Comparison of ENCODE assay signal across 13 cellular contexts in the genomic region with DNA sequence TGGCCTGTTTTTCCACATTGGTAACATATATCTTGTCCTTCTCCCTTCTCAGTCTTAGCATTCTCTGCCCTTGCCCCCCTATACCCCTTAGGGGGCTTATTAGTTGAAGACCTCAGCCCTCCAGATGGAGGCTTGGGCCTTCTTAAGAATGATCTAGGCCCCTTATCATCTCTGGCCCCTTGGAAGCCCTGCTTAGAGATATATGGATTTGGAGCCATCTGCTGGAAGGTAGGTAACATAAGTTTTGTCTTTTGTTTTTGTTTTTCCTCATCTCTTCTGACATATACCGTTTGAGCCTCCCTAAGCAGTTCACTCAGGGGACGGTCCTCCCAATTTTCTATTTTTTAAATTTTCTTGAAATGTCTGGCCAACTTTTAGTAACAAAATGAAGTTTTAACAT. TPM values are rescaled to one million over a fixed set of nuclear protein-coding genes. Genes with fewer than 3 reads are reported as not detected.
DNase-seq lines count a peak whose midpoint lies in the region; ATAC-seq and TF ChIP-seq lines count a peak whose summit lies in the region.
"Had no signal": no experiment of that assay in that cellular context is flagged by ENCODE, and none has a peak within 500 bp of the region (broad histone marks: within the 10 kb centered on the region; RNA-seq: fewer than 3 reads in every experiment).

No MANE protein-coding gene starts in this region.

- no peaks in the 10 kb centered on the region for H3K36me3 ChIP-seq in mesendoderm (ENCODE audit: control insufficient read depth, insufficient read depth, low read length)

- H2AK5ac ChIP-seq in mesendoderm (ENCODE audit: low read length) = no peak overlapping the region

- no peaks in the 10 kb centered on the region for H3K4me1 Mint-ChIP-seq in WTC11
- H3K4me1 Mint-ChIP-seq: memory B cell had no signal

- no peak overlapping the region for H2BK5ac ChIP-seq in mesendoderm (ENCODE audit: low read length)

- no peak overlapping the region for H3K27ac ChIP-seq in mesendoderm (ENCODE audit: low read depth, low read length)

- H3K9ac ChIP-seq in mesendoderm (ENCODE audit: low read length) = no peak overlapping the region

- no peak overlapping the region for H3K4me3 Mint-ChIP-seq in WTC11
- H3K4me3 Mint-ChIP-seq: memory B cell had no signal

- no peaks in the 10 kb centered on the region for H3K36me3 Mint-ChIP-seq in WTC11
- H3K36me3 Mint-ChIP-seq: memory B cell had no signal

- H3K56ac ChIP-seq in mesendoderm (ENCODE audit: low read length) = no peak overlapping the region

- no peaks in the 10 kb centered on the region for H3K79me2 ChIP-seq in mesendoderm (ENCODE audit: control insufficient read depth, insufficient read depth, low read length)

- H3K4ac ChIP-seq in mesendoderm (ENCODE audit: low read depth, low read length) = no peak overlapping the region

- no peaks in the 10 kb centered on the region for H3K27me3 ChIP-seq in mesendoderm (ENCODE audit: insufficient read depth, low read length, poor library complexity)

- H3K4me3 ChIP-seq in mesendoderm (ENCODE audit: low read length) = no peak overlapping the region

- H3K18ac ChIP-seq in mesendoderm (ENCODE audit: low read length) = no peak overlapping the region

- H3K23ac ChIP-seq in mesendoderm (ENCODE audit: low read length) = no peak overlapping the region

- POLR2A ChIA-PET in WTC11 (lab: Charles Lee) = no interaction called here

- no peaks in the 10 kb centered on the region for H3K4me1 ChIP-seq in mesendoderm (ENCODE audit: control insufficient read depth, low read depth, low read length)

- intact Hi-C loops in sciatic nerve (cut with DNase I) = no loop called here

- no peak overlapping the region for H2BK15ac ChIP-seq in mesendoderm (replicated peaks; ENCODE audit: low read depth)

- H2BK120ac ChIP-seq in mesendoderm (ENCODE audit: low read depth, low read length) = no peak overlapping the region

- no peak overlapping the region for H3K4me2 ChIP-seq in mesendoderm (ENCODE audit: low read length)

- ATAC-seq in WTC11 (peak; percentile 46), sciatic nerve (no peak)
- ATAC-seq: Right ventricle myocardium inferior had no signal

- TF ChIP-seq CTCF in WTC11 (IDR thresholded peaks at IDR 0.05) = no peak

- no peaks in the 10 kb centered on the region for H3K27me3 Mint-ChIP-seq in WTC11 (ENCODE audit: low read depth)
- H3K27me3 Mint-ChIP-seq: memory B cell had no signal

- no CpG with 5 or more reads among the region's 2 CpGs for WGBS in mesendoderm (ENCODE audit: extremely low coverage, insufficient coverage, low lambda C conversion rate)

- no peak overlapping the region for H4K5ac ChIP-seq in mesendoderm (ENCODE audit: low read length)

- H3K9me3 Mint-ChIP-seq in WTC11 = no peaks in the 10 kb centered on the region
- H3K9me3 Mint-ChIP-seq: memory B cell had no signal

- H3K79me1 ChIP-seq in mesendoderm (ENCODE audit: low read length) = no peaks in the 10 kb centered on the region

- H3K27ac Mint-ChIP-seq in WTC11 = no peak overlapping the region
- H3K27ac Mint-ChIP-seq: memory B cell had no signal

- no peak overlapping the region for H4K8ac ChIP-seq in mesendoderm (ENCODE audit: low read depth, low read length)

- CTCF ChIA-PET in WTC11 (lab: Charles Lee) = no interaction called here

- DNase-seq in NCI-H1092 treated with DMSO at 0.1 percent for 48 hours (lab: John Stamatoyannopoulos, UW) (peak; percentile 5), NCI-H1092 (lab: John Stamatoyannopoulos, UW) (no peak), Kasumi-1 (lab: John Stamatoyannopoulos, UW) (peak; percentile 19 to 49), WTC11 (ENCODE audit: low spot score) (no peak), mesendoderm (peak; percentile 54), cortex of kidney (lab: John Stamatoyannopoulos, UW) (no peak), sciatic nerve (ENCODE audit: low spot score) (no peak)
- DNase-seq in stimulated activated CD4-positive, alpha-beta T cell treated with anti-CD3 and anti-CD28 coated beads, Interleukin-15, amount 100 ng/mL, for 24 hours = no peak
- DNase-seq: activated CD8-positive, alpha-beta memory T cell treated with anti-CD3 and anti-CD28 coated beads, Interleukin-2, amount 50 U/mL, for 48 hours; effector memory CD4-positive, alpha-beta T cell; stimulated activated CD4-positive, alpha-beta T cell treated with anti-CD3 and anti-CD28 coated beads, Interleukin-2, amount 100 ng/mL, for 24 hours had no signal

TF ChIP-seq in WTC11, 78 proteins besides CTCF, POLR2A, EP300 and RAD21 (continues in another document):
- TF ChIP-seq NFE2L1 (CRISPR knock-in tag; IDR thresholded peaks at IDR 0.05) = no peak
- TF ChIP-seq, protein P1, sequence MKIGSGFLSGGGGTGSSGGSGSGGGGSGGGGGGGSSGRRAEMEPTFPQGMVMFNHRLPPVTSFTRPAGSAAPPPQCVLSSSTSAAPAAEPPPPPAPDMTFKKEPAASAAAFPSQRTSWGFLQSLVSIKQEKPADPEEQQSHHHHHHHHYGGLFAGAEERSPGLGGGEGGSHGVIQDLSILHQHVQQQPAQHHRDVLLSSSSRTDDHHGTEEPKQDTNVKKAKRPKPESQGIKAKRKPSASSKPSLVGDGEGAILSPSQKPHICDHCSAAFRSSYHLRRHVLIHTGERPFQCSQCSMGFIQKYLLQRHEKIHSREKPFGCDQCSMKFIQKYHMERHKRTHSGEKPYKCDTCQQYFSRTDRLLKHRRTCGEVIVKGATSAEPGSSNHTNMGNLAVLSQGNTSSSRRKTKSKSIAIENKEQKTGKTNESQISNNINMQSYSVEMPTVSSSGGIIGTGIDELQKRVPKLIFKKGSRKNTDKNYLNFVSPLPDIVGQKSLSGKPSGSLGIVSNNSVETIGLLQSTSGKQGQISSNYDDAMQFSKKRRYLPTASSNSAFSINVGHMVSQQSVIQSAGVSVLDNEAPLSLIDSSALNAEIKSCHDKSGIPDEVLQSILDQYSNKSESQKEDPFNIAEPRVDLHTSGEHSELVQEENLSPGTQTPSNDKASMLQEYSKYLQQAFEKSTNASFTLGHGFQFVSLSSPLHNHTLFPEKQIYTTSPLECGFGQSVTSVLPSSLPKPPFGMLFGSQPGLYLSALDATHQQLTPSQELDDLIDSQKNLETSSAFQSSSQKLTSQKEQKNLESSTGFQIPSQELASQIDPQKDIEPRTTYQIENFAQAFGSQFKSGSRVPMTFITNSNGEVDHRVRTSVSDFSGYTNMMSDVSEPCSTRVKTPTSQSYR (CRISPR knock-in tag; IDR thresholded peaks at IDR 0.05) = no peak
- TF ChIP-seq, protein P2, sequence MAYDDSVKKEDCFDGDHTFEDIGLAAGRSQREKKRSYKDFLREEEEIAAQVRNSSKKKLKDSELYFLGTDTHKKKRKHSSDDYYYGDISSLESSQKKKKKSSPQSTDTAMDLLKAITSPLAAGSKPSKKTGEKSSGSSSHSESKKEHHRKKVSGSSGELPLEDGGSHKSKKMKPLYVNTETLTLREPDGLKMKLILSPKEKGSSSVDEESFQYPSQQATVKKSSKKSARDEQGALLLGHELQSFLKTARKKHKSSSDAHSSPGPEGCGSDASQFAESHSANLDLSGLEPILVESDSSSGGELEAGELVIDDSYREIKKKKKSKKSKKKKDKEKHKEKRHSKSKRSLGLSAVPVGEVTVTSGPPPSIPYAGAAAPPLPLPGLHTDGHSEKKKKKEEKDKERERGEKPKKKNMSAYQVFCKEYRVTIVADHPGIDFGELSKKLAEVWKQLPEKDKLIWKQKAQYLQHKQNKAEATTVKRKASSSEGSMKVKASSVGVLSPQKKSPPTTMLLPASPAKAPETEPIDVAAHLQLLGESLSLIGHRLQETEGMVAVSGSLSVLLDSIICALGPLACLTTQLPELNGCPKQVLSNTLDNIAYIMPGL (CRISPR knock-in tag; IDR thresholded peaks at IDR 0.05) = no peak
- TF ChIP-seq GTF2I (CRISPR knock-in tag; conservative IDR thresholded peaks at IDR 0.05) = no peak
- TF ChIP-seq, protein P3, sequence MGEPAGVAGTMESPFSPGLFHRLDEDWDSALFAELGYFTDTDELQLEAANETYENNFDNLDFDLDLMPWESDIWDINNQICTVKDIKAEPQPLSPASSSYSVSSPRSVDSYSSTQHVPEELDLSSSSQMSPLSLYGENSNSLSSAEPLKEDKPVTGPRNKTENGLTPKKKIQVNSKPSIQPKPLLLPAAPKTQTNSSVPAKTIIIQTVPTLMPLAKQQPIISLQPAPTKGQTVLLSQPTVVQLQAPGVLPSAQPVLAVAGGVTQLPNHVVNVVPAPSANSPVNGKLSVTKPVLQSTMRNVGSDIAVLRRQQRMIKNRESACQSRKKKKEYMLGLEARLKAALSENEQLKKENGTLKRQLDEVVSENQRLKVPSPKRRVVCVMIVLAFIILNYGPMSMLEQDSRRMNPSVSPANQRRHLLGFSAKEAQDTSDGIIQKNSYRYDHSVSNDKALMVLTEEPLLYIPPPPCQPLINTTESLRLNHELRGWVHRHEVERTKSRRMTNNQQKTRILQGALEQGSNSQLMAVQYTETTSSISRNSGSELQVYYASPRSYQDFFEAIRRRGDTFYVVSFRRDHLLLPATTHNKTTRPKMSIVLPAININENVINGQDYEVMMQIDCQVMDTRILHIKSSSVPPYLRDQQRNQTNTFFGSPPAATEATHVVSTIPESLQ (CRISPR knock-in tag; IDR thresholded peaks at IDR 0.05) = no peak
- no peak for TF ChIP-seq CREB1 (CRISPR knock-in tag; IDR thresholded peaks at IDR 0.05)
- no peak for TF ChIP-seq ATF2 (CRISPR knock-in tag; IDR thresholded peaks at IDR 0.05; ENCODE audit: borderline replicate concordance, low read depth)
- no peak for TF ChIP-seq SMAD4 (CRISPR knock-in tag; IDR thresholded peaks at IDR 0.05)
- TF ChIP-seq, protein P4, sequence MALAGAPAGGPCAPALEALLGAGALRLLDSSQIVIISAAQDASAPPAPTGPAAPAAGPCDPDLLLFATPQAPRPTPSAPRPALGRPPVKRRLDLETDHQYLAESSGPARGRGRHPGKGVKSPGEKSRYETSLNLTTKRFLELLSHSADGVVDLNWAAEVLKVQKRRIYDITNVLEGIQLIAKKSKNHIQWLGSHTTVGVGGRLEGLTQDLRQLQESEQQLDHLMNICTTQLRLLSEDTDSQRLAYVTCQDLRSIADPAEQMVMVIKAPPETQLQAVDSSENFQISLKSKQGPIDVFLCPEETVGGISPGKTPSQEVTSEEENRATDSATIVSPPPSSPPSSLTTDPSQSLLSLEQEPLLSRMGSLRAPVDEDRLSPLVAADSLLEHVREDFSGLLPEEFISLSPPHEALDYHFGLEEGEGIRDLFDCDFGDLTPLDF (CRISPR knock-in tag; IDR thresholded peaks at IDR 0.05) = no peak

RNA-seq across cellular contexts. Expression of gene NAP1L2, which starts 48.3 kb away (rescaled TPM):
- total RNA-seq in WTC11 (2021) (13.0 to 16.2 TPM (median 15.9 TPM) in 3 replicates), sciatic nerve (7.9 TPM)
- 9.9 TPM for polyA plus RNA-seq in mesendoderm (2013, experiment 1 of 2)
- 10.0 TPM for polyA plus RNA-seq in mesendoderm (2013, experiment 2 of 2)

Comparison
In these comparisons a context has a peak if more than half of its experiments do, and no peak if none do; other contexts are left out.
1. DNase-seq: peak in NCI-H1092 treated with DMSO at 0.1 percent for 48 hours (single experiment), Kasumi-1 (2 of 2) and mesendoderm (single experiment); none in NCI-H1092 (single experiment), WTC11 (single experiment), stimulated activated CD4-positive, alpha-beta T cell treated with anti-CD3 and anti-CD28 coated beads, Interleukin-15, amount 100 ng/mL, for 24 hours (single experiment), cortex of kidney (single experiment) and sciatic nerve (single experiment).